Comparison of ENCODE assay signal across 1 cellular context in the genomic region with DNA sequence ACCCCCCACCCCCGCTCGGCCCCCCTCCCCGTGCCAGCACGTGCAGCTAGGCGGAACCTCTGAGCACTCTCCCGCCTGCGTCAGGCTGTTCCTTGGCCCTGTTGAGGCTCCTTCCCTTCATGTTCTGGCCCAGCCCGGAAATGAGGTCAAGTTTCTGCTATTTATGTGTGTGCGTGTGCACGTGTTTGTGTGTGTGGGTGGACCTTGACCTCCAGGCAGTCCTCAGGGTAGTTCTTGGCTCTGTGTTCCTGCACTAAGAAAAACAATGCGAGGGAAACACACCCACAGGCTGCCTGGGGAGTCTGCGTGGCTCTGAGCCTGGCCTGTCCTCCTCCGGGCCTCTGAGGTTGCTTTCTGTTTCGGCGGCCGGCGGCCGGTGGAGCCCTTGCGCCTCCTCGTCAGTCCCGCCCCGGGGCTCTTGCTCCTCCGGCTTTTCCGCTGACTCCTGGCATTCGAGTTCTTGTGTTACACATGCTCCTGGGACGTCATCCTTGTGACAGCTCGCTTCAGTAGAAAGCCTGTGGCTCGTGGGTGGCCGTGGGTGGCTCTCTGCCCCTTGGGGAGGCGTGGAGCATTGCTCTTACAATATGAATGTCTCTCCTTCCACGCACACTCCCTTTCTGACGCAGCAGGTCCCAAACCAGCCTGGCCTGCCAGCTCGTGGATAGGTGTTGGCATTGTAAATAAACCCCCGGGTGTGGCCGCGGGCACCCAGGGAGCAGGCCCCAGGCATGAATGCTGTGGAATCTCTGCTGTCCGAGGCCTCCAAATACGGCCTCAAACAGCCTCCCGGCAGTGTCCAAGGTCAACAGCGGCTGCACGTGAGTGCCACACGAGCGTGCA.
A peak's percentile ranks its signal among the peaks of the same experiment; 100 is the strongest.
TF ChIP-seq lines count a peak whose summit lies in the region.

No MANE protein-coding gene starts in this region.

TF ChIP-seq in GM12878, 131 proteins besides CTCF, POLR2A, EP300 and RAD21 (continued from another document and continues in another):
- TF ChIP-seq, protein P1, sequence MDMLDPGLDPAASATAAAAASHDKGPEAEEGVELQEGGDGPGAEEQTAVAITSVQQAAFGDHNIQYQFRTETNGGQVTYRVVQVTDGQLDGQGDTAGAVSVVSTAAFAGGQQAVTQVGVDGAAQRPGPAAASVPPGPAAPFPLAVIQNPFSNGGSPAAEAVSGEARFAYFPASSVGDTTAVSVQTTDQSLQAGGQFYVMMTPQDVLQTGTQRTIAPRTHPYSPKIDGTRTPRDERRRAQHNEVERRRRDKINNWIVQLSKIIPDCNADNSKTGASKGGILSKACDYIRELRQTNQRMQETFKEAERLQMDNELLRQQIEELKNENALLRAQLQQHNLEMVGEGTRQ (IDR thresholded peaks at IDR 0.05; ENCODE audit: borderline replicate concordance, low read depth, low read length): no peak; the same call in 1 of the 2 replicates
- TF ChIP-seq FOXK2 (IDR thresholded peaks at IDR 0.05) (peak; percentile 89), IKZF2 (IDR thresholded peaks at IDR 0.05) (peak; percentile 75 to 85), RBBP5 (conservative IDR thresholded peaks at IDR 0.05) (no peak), BHLHE40 (IDR thresholded peaks at IDR 0.05; ENCODE audit: borderline replicate concordance in 1 of 2, low read depth in 2 of 2, low read length in 1 of 2) (peak; percentile 99 to 100), KAT2A (conservative IDR thresholded peaks at IDR 0.05; ENCODE audit: control insufficient read depth, low read depth, low read length) (no peak), SIN3A (IDR thresholded peaks at IDR 0.05; ENCODE audit: low read depth, low read length) (peak; percentile 67; the same call in 1 of the 2 replicates), BACH1 (IDR thresholded peaks at IDR 0.05; ENCODE audit: borderline replicate concordance) (peak; percentile 61; the same call in 1 of the 2 replicates), ZSCAN29 (IDR thresholded peaks at IDR 0.05) (no peak), CHD4 (IDR thresholded peaks at IDR 0.05) (no peak), TBL1XR1 (IDR thresholded peaks at IDR 0.05; ENCODE audit: low read depth, low read length) (peak; percentile 87), SUPT20H (IDR thresholded peaks at IDR 0.05; ENCODE audit: borderline replicate concordance, control insufficient read depth, low read depth, low read length) (no peak), SUZ12 (IDR thresholded peaks at IDR 0.05; ENCODE audit: unreplicated experiment) (no peak), SREBF1 (IDR thresholded peaks at IDR 0.05; ENCODE audit: low read length) (no peak), RFX5 (IDR thresholded peaks at IDR 0.05; ENCODE audit: low read depth, low read length) (no peak), CBFB (IDR thresholded peaks at IDR 0.05; ENCODE audit: low read depth) (no peak), BRCA1 (IDR thresholded peaks at IDR 0.05; ENCODE audit: low read depth, low read length) (no peak), YY1 (IDR thresholded peaks at IDR 0.05; ENCODE audit: low read depth, low read length) (no peak), STAT1 (conservative IDR thresholded peaks at IDR 0.05) (no peak), NRF1 (conservative IDR thresholded peaks at IDR 0.05; ENCODE audit: low read depth, low read length) (no peak), ZNF217 (IDR thresholded peaks at IDR 0.05) (no peak), NR2F1 (conservative IDR thresholded peaks at IDR 0.05) (peak; percentile 100), NFIC (IDR thresholded peaks at IDR 0.05; ENCODE audit: low read depth, low read length) (no peak), ATF7 (IDR thresholded peaks at IDR 0.05; ENCODE audit: low read depth) (peak; percentile 96), CBX3 (IDR thresholded peaks at IDR 0.05; ENCODE audit: borderline replicate concordance, low read depth) (no peak)
- TF ChIP-seq, protein P2, sequence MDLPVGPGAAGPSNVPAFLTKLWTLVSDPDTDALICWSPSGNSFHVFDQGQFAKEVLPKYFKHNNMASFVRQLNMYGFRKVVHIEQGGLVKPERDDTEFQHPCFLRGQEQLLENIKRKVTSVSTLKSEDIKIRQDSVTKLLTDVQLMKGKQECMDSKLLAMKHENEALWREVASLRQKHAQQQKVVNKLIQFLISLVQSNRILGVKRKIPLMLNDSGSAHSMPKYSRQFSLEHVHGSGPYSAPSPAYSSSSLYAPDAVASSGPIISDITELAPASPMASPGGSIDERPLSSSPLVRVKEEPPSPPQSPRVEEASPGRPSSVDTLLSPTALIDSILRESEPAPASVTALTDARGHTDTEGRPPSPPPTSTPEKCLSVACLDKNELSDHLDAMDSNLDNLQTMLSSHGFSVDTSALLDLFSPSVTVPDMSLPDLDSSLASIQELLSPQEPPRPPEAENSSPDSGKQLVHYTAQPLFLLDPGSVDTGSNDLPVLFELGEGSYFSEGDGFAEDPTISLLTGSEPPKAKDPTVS (IDR thresholded peaks at IDR 0.05; ENCODE audit: low read depth, low read length): no peak
- TF ChIP-seq, protein P3, sequence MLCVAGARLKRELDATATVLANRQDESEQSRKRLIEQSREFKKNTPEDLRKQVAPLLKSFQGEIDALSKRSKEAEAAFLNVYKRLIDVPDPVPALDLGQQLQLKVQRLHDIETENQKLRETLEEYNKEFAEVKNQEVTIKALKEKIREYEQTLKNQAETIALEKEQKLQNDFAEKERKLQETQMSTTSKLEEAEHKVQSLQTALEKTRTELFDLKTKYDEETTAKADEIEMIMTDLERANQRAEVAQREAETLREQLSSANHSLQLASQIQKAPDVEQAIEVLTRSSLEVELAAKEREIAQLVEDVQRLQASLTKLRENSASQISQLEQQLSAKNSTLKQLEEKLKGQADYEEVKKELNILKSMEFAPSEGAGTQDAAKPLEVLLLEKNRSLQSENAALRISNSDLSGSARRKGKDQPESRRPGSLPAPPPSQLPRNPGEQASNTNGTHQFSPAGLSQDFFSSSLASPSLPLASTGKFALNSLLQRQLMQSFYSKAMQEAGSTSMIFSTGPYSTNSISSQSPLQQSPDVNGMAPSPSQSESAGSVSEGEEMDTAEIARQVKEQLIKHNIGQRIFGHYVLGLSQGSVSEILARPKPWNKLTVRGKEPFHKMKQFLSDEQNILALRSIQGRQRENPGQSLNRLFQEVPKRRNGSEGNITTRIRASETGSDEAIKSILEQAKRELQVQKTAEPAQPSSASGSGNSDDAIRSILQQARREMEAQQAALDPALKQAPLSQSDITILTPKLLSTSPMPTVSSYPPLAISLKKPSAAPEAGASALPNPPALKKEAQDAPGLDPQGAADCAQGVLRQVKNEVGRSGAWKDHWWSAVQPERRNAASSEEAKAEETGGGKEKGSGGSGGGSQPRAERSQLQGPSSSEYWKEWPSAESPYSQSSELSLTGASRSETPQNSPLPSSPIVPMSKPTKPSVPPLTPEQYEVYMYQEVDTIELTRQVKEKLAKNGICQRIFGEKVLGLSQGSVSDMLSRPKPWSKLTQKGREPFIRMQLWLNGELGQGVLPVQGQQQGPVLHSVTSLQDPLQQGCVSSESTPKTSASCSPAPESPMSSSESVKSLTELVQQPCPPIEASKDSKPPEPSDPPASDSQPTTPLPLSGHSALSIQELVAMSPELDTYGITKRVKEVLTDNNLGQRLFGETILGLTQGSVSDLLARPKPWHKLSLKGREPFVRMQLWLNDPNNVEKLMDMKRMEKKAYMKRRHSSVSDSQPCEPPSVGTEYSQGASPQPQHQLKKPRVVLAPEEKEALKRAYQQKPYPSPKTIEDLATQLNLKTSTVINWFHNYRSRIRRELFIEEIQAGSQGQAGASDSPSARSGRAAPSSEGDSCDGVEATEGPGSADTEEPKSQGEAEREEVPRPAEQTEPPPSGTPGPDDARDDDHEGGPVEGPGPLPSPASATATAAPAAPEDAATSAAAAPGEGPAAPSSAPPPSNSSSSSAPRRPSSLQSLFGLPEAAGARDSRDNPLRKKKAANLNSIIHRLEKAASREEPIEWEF (IDR thresholded peaks at IDR 0.05; ENCODE audit: insufficient replicate concordance, low read depth, low read length): no peak
- TF ChIP-seq, protein P4, sequence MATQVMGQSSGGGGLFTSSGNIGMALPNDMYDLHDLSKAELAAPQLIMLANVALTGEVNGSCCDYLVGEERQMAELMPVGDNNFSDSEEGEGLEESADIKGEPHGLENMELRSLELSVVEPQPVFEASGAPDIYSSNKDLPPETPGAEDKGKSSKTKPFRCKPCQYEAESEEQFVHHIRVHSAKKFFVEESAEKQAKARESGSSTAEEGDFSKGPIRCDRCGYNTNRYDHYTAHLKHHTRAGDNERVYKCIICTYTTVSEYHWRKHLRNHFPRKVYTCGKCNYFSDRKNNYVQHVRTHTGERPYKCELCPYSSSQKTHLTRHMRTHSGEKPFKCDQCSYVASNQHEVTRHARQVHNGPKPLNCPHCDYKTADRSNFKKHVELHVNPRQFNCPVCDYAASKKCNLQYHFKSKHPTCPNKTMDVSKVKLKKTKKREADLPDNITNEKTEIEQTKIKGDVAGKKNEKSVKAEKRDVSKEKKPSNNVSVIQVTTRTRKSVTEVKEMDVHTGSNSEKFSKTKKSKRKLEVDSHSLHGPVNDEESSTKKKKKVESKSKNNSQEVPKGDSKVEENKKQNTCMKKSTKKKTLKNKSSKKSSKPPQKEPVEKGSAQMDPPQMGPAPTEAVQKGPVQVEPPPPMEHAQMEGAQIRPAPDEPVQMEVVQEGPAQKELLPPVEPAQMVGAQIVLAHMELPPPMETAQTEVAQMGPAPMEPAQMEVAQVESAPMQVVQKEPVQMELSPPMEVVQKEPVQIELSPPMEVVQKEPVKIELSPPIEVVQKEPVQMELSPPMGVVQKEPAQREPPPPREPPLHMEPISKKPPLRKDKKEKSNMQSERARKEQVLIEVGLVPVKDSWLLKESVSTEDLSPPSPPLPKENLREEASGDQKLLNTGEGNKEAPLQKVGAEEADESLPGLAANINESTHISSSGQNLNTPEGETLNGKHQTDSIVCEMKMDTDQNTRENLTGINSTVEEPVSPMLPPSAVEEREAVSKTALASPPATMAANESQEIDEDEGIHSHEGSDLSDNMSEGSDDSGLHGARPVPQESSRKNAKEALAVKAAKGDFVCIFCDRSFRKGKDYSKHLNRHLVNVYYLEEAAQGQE (IDR thresholded peaks at IDR 0.05; ENCODE audit: low read depth, low read length): no peak
- TF ChIP-seq, protein P5, sequence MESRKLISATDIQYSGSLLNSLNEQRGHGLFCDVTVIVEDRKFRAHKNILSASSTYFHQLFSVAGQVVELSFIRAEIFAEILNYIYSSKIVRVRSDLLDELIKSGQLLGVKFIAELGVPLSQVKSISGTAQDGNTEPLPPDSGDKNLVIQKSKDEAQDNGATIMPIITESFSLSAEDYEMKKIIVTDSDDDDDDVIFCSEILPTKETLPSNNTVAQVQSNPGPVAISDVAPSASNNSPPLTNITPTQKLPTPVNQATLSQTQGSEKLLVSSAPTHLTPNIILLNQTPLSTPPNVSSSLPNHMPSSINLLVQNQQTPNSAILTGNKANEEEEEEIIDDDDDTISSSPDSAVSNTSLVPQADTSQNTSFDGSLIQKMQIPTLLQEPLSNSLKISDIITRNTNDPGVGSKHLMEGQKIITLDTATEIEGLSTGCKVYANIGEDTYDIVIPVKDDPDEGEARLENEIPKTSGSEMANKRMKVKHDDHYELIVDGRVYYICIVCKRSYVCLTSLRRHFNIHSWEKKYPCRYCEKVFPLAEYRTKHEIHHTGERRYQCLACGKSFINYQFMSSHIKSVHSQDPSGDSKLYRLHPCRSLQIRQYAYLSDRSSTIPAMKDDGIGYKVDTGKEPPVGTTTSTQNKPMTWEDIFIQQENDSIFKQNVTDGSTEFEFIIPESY (IDR thresholded peaks at IDR 0.05): no peak
- TF ChIP-seq, protein P6, sequence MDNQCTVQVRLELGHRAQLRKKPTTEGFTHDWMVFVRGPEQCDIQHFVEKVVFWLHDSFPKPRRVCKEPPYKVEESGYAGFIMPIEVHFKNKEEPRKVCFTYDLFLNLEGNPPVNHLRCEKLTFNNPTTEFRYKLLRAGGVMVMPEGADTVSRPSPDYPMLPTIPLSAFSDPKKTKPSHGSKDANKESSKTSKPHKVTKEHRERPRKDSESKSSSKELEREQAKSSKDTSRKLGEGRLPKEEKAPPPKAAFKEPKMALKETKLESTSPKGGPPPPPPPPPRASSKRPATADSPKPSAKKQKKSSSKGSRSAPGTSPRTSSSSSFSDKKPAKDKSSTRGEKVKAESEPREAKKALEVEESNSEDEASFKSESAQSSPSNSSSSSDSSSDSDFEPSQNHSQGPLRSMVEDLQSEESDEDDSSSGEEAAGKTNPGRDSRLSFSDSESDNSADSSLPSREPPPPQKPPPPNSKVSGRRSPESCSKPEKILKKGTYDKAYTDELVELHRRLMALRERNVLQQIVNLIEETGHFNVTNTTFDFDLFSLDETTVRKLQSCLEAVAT (IDR thresholded peaks at IDR 0.05): peak; percentile 65
- TF ChIP-seq, protein P7, sequence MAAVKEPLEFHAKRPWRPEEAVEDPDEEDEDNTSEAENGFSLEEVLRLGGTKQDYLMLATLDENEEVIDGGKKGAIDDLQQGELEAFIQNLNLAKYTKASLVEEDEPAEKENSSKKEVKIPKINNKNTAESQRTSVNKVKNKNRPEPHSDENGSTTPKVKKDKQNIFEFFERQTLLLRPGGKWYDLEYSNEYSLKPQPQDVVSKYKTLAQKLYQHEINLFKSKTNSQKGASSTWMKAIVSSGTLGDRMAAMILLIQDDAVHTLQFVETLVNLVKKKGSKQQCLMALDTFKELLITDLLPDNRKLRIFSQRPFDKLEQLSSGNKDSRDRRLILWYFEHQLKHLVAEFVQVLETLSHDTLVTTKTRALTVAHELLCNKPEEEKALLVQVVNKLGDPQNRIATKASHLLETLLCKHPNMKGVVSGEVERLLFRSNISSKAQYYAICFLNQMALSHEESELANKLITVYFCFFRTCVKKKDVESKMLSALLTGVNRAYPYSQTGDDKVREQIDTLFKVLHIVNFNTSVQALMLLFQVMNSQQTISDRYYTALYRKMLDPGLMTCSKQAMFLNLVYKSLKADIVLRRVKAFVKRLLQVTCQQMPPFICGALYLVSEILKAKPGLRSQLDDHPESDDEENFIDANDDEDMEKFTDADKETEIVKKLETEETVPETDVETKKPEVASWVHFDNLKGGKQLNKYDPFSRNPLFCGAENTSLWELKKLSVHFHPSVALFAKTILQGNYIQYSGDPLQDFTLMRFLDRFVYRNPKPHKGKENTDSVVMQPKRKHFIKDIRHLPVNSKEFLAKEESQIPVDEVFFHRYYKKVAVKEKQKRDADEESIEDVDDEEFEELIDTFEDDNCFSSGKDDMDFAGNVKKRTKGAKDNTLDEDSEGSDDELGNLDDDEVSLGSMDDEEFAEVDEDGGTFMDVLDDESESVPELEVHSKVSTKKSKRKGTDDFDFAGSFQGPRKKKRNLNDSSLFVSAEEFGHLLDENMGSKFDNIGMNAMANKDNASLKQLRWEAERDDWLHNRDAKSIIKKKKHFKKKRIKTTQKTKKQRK (IDR thresholded peaks at IDR 0.05; ENCODE audit: low read depth, low read length): no peak
- TF ChIP-seq, protein P8, sequence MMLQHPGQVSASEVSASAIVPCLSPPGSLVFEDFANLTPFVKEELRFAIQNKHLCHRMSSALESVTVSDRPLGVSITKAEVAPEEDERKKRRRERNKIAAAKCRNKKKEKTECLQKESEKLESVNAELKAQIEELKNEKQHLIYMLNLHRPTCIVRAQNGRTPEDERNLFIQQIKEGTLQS (IDR thresholded peaks at IDR 0.05; ENCODE audit: borderline replicate concordance, extremely low read depth, low read depth, low read length): no peak
